ENCODE assay signal across 12 cellular contexts in genomic region chr10:91681361-91682276, GRCh38. TPM values are rescaled to one million over a fixed set of nuclear protein-coding genes. Genes with fewer than 3 reads are reported as not detected.
DNase-seq lines count a peak whose midpoint lies in the region; ATAC-seq, FAIRE-seq and TF ChIP-seq lines count a peak whose summit lies in the region.
"Had no signal": no experiment of that assay in that cellular context is flagged by ENCODE, and none has a peak within 500 bp of the region (broad histone marks: within the 10 kb centered on the region; RNA-seq: fewer than 3 reads in every experiment).

No MANE protein-coding gene starts in this region.

- no peaks in the 10 kb centered on the region for H3K36me3 ChIP-seq in K562 (ENCODE audit: control insufficient read depth, insufficient read depth, low read length)

- no peak overlapping the region for H3K9ac ChIP-seq in K562 (ENCODE audit: insufficient read depth in 1 of 2, low read depth in 2 of 2, low read length in 2 of 2)

- no peak for TF ChIP-seq EP300 in K562 (IDR thresholded peaks at IDR 0.05; ENCODE audit: low read length)

- no peaks in the 10 kb centered on the region for H4K20me1 ChIP-seq in K562 (replicated peaks; ENCODE audit: control insufficient read depth, insufficient read depth, low read length)

- H3K9me1 ChIP-seq in K562 (ENCODE audit: control insufficient read depth, insufficient read depth, low read length) = no peaks in the 10 kb centered on the region

- TF ChIP-seq CTCF in K562 (IDR thresholded peaks at IDR 0.05 in 2 of 3, conservative IDR thresholded peaks at IDR 0.05 in 1 of 3; ENCODE audit: insufficient read depth in 2 of 3, low read depth in 1 of 3, low read length in 3 of 3) = no peak

- no peak overlapping the region for H3K4me2 ChIP-seq in K562 (ENCODE audit: insufficient read depth, low read length)
- H3K4me2 ChIP-seq: hepatocyte had no signal

- H3K27ac ChIP-seq in K562 (ENCODE audit: extremely low read depth, low read depth, low read length) = no peak overlapping the region
- H3K27ac ChIP-seq: hepatocyte had no signal

- in situ Hi-C loops in G401 (cut with HindIII; ENCODE audit: low sequenced_read_pairs) = no loop called here
- in situ Hi-C loops in K562 (cut with MboI) = no loop called here

- POLR2A ChIA-PET in K562 (lab: Yijun Ruan, JAX) = no interaction called here

- no peak for FAIRE-seq in K562 (lab: Jason Lieb, UNC)

- no TSS peak for BruUV-seq in K562 (replicated peaks; lab: Mats Ljungman, UMichigan)

- 17% methylated on average over 11 of the region's 12 CpGs for WGBS in K562 (ENCODE audit: insufficient coverage, low coverage, missing lambda C conversion rate)

- H3K79me2 ChIP-seq in K562 (ENCODE audit: control insufficient read depth, insufficient read depth, low read length) = no peaks in the 10 kb centered on the region
- H3K79me2 ChIP-seq: hepatocyte had no signal

- DNase-seq in G401 (ENCODE audit: low spot score) (peak; percentile 75), NCI-H1105 (lab: John Stamatoyannopoulos, UW) (peak; percentile 47), K562 (ENCODE audit: extremely low read depth in 1 of 4, low spot score in 3 of 4) (peak in 2 of 4 experiments; percentile 12 to 18), islet precursor cell (peak; percentile 67), SK-N-DZ (ENCODE audit: low spot score) (no peak), LoVo (ENCODE audit: low spot score) (no peak)
- DNase-seq: cortex of kidney, NCI-H510A treated with DMSO at 0.1 percent for 48 hours had no signal

- H3K27me3 ChIP-seq in K562 (ENCODE audit: control insufficient read depth in 2 of 2, insufficient read depth in 2 of 2, low read length in 2 of 2) = no peaks in the 10 kb centered on the region
- H3K27me3 ChIP-seq: hepatocyte had no signal

- intact Hi-C loops in K562 (cut with micrococcal nuclease) = no loop called here

- no peak for TF ChIP-seq RAD21 in K562 (CRISPR knock-in tag; conservative IDR thresholded peaks at IDR 0.05 in 1 of 2, IDR thresholded peaks at IDR 0.05 in 1 of 2)

- H2AFZ ChIP-seq in K562 (ENCODE audit: low read depth, low read length) = no peak overlapping the region
- H2AFZ ChIP-seq: hepatocyte had no signal

- no peak for TF ChIP-seq POLR2A in K562 (conservative IDR thresholded peaks at IDR 0.05)

- ATAC-seq in K562 (no peak), HG03439 (IDR thresholded peaks at IDR 0.05; ENCODE audit: unreplicated experiment) (no peak), GM21529 (IDR thresholded peaks at IDR 0.05; ENCODE audit: unreplicated experiment) (no peak)

- H3K9me3 ChIP-seq in K562 (replicated peaks; ENCODE audit: control insufficient read depth, insufficient read depth, low read depth, low read length) = no peaks in the 10 kb centered on the region

- H3K4me1 ChIP-seq in K562 (replicated peaks in 1 of 2; ENCODE audit: control insufficient read depth in 2 of 2, insufficient read depth in 2 of 2, low read length in 2 of 2) = no peaks in the 10 kb centered on the region; a peak in 1 of 5 replicates

- CTCF ChIA-PET in K562 (lab: Yijun Ruan, JAX; ENCODE audit: low intra/inter-chr PET ratio) = no interaction called here

- no peak overlapping the region for H3K4me3 ChIP-seq in K562
- H3K4me3 ChIP-seq: hepatocyte had no signal

TF ChIP-seq in K562, 482 proteins besides CTCF, POLR2A, EP300 and RAD21:
- TF ChIP-seq POLR2B (IDR thresholded peaks at IDR 0.05; ENCODE audit: low read depth, partially characterized antibody) (no peak), CBFA2T3 (IDR thresholded peaks at IDR 0.05) (0 out of 2 replicates have a peak, but pooled peaks have one; percentile 7), EGR1 (conservative IDR thresholded peaks at IDR 0.05) (peak; percentile 70), ZNF3 (CRISPR knock-in tag; IDR thresholded peaks at IDR 0.05) (no peak), NFIC (IDR thresholded peaks at IDR 0.05) (peak; percentile 71)

RNA-seq across cellular contexts. Expression of gene PPP1R3C, which starts 48.7 kb away (rescaled TPM):
- 4.2 and 7.9 TPM in 2 replicates for total RNA-seq in G401 (2014; rRNA removed; shearing (Covaris generic))
- total RNA-seq in K562 (2011; cell fraction: chromatin; rRNA removed; ENCODE audit: low replicate concordance) = not detected in 2 replicates
- total RNA-seq in K562 (2011; cell fraction: nucleolus; rRNA removed) = 0.26 TPM in 1 of 2 replicates, not detected in the other
- total RNA-seq in K562 (2011; cell fraction: nucleoplasm; rRNA removed) = 0.15 TPM in 1 of 2 replicates, not detected in the other
- total RNA-seq in K562 (2014; rRNA removed) (0.08 TPM in 1 of 2 replicates, not detected in the other), K562 (2014; rRNA removed; fragmentation: Illumina TruSeq; extraction: Trizol) (0.10 and 0.11 TPM in 2 replicates), K562 (2015; rRNA removed; fragmentation: Illumina TruSeq; extraction: Trizol) (not detected in 2 replicates), K562 (2021) (0.24 TPM in 1 of 2 replicates, not detected in the other)
- polyA plus RNA-seq in K562 (2011; rRNA removed) (0.06 and 4.5 TPM in 2 replicates), K562 (2014; fragmentation: Illumina TruSeq; extraction: Trizol) (0.10 TPM in 2 replicates), K562 (2014; fragmentation: Nextera tagmentation; extraction: Ambion mirVana) (under 1 TPM; 0.13 to 0.14 TPM), K562 (2014; rRNA removed) (0.07 TPM in 1 of 2 replicates, not detected in the other)
- polyA plus RNA-seq in K562 (2011; cell fraction: cytosol; rRNA removed) = 3.0 TPM in 1 of 2 replicates, not detected in the other
- polyA plus RNA-seq in K562 (2011; cell fraction: nucleus; rRNA removed) = 0.14 and 4.2 TPM in 2 replicates
- polyA plus RNA-seq in K562 (2012) = 0.12 and 0.69 TPM in 2 replicates
- 7.1 TPM in 1 of 2 replicates, not detected in the other for polyA minus RNA-seq in K562 (2011; rRNA and poly(A)+ RNA removed)
- 2.0 TPM in 1 of 2 replicates, not detected in the other for polyA minus RNA-seq in K562 (2011; cell fraction: cytosol; rRNA and poly(A)+ RNA removed)
- polyA minus RNA-seq in K562 (2011; cell fraction: nucleus; rRNA and poly(A)+ RNA removed) = 0.27 and 10.4 TPM in 2 replicates
- 2.0 and 2.1 TPM in 2 replicates for polyA plus RNA-seq in SK-N-DZ (2014; cell fraction: cytosol; rRNA removed)
- 0.66 and 1.3 TPM in 2 replicates for polyA plus RNA-seq in SK-N-DZ (2014; cell fraction: nucleus; rRNA removed)
- total RNA-seq: T-helper 2 cell treated with Interferon-gamma antibody and Interleukin-4, amounts not matched to agents 100 ng/mL and 5 ng/mL, for 36 hours had no signal

Comparison
In these comparisons a context has a peak if more than half of its experiments do, and no peak if none do; other contexts are left out.
1. DNase-seq: peak in G401 (single experiment), NCI-H1105 (single experiment) and islet precursor cell (single experiment); none in SK-N-DZ (single experiment) and LoVo (single experiment).